ENCODE assay signal across 9 cellular contexts in genomic region chr15:78875107-78875914, GRCh38. TPM values are rescaled to one million over a fixed set of nuclear protein-coding genes. Genes with fewer than 3 reads are reported as not detected.
DNase-seq lines count a peak whose midpoint lies in the region; ATAC-seq, FAIRE-seq and TF ChIP-seq lines count a peak whose summit lies in the region.
"Had no signal": no experiment of that assay in that cellular context is flagged by ENCODE, and none has a peak within 500 bp of the region (broad histone marks: within the 10 kb centered on the region; RNA-seq: fewer than 3 reads in every experiment).

No MANE protein-coding gene starts in this region.

- no peak for DNase-seq in activated naive CD4-positive, alpha-beta T cell treated with anti-CD3 and anti-CD28 coated beads, Interleukin-2, amount 10 ng/mL, durations not matched to agents 7 days and 5 days
- DNase-seq in activated naive CD4-positive, alpha-beta T cell treated with Interleukin-2 at 50 U/mL for 16 hours, result no peak
- DNase-seq in activated naive CD8-positive, alpha-beta T cell treated with anti-CD3 and anti-CD28 coated beads, Interleukin-2, amount 50 U/mL, for 24 hours, result no peak
- DNase-seq in HepG2 (ENCODE audit: low spot score) (no peak), transverse colon (no peak), Ammon's horn (ENCODE audit: low spot score) (no peak), NCI-H2081 treated with DMSO at 0.1 percent for 48 hours (lab: John Stamatoyannopoulos, UW) (no peak)
- DNase-seq: NCI-H1092 had no signal

- no peak for ATAC-seq in activated naive CD8-positive, alpha-beta T cell treated with anti-CD3 and anti-CD28 coated beads, Interleukin-2, amount 50 U/mL, for 24 hours
- ATAC-seq in HepG2, result no peak
- ATAC-seq in HG03025 (IDR thresholded peaks at IDR 0.05; ENCODE audit: low FRiP score, unreplicated experiment), result no peak

- 66% methylated on average over 22 of the region's 22 CpGs for WGBS in HepG2 (ENCODE audit: low lambda C conversion rate)
- 50 to 53% methylated on average over 22 of the region's 22 CpGs for WGBS in transverse colon (ENCODE audit: low coverage in 1 of 2), 2 donors

- peaks cover 64% of the 10 kb centered on the region for H3K4me1 Mint-ChIP-seq in activated naive CD4-positive, alpha-beta T cell treated with anti-CD3 and anti-CD28 coated beads, Interleukin-2, amount 10 ng/mL, durations not matched to agents 7 days and 5 days
- H3K4me1 Mint-ChIP-seq in activated naive CD8-positive, alpha-beta T cell treated with anti-CD3 and anti-CD28 coated beads, Interleukin-2, amount 50 U/mL, for 24 hours, result peaks cover 72% of the 10 kb centered on the region

- CTCF ChIA-PET in activated naive CD4-positive, alpha-beta T cell treated with anti-CD3 and anti-CD28 coated beads, Interleukin-2, amount 10 ng/mL, durations not matched to agents 7 days and 5 days (lab: Charles Lee), result interaction anchor here (1.9 kb wide), 1 partner anchor 10 kb away, joined by 8 read pairs; no protein-coding TSS in a partner anchor
- CTCF ChIA-PET in HepG2 (lab: Yijun Ruan, JAX; ENCODE audit: low intra/inter-chr PET ratio, low total read pairs), result no interaction called here

- peaks cover 68% of the 10 kb centered on the region for H4K20me1 ChIP-seq in HepG2 (ENCODE audit: insufficient read depth, low read length)

- peak overlapping the region; percentile 97 for H3K4me3 Mint-ChIP-seq in activated naive CD4-positive, alpha-beta T cell treated with anti-CD3 and anti-CD28 coated beads, Interleukin-2, amount 10 ng/mL, durations not matched to agents 7 days and 5 days
- peak overlapping the region; percentile 94 for H3K4me3 Mint-ChIP-seq in activated naive CD8-positive, alpha-beta T cell treated with anti-CD3 and anti-CD28 coated beads, Interleukin-2, amount 50 U/mL, for 24 hours

- peaks cover 79% of the 10 kb centered on the region for H3K79me2 ChIP-seq in HepG2 (ENCODE audit: insufficient read depth, low read length)

- intact Hi-C loops in HepG2 (cut with micrococcal nuclease; ENCODE audit: unreplicated experiment) (no loop called here), transverse colon (cut with DNase I; ENCODE audit: low total_unique reads) (no loop called here)

- TF ChIP-seq CTCF in HepG2 (CRISPR knock-in tag; IDR thresholded peaks at IDR 0.05), result no peak
- TF ChIP-seq CTCF in transverse colon (IDR thresholded peaks at IDR 0.05), result no peak

- H3K27me3 Mint-ChIP-seq in activated naive CD4-positive, alpha-beta T cell treated with anti-CD3 and anti-CD28 coated beads, Interleukin-2, amount 10 ng/mL, durations not matched to agents 7 days and 5 days, result no peaks in the 10 kb centered on the region
- peaks cover 2% of the 10 kb centered on the region for H3K27me3 Mint-ChIP-seq in activated naive CD8-positive, alpha-beta T cell treated with anti-CD3 and anti-CD28 coated beads, Interleukin-2, amount 50 U/mL, for 24 hours

- no peak for TF ChIP-seq POLR2A in HepG2 (IDR thresholded peaks at IDR 0.05; ENCODE audit: insufficient read depth in 1 of 2, low read depth in 2 of 2, low read length in 2 of 2)
- no peak for TF ChIP-seq POLR2A in transverse colon (IDR thresholded peaks at IDR 0.05)

- no peaks in the 10 kb centered on the region for H3K9me3 Mint-ChIP-seq in activated naive CD4-positive, alpha-beta T cell treated with anti-CD3 and anti-CD28 coated beads, Interleukin-2, amount 10 ng/mL, durations not matched to agents 7 days and 5 days
- H3K9me3 Mint-ChIP-seq in activated naive CD8-positive, alpha-beta T cell treated with anti-CD3 and anti-CD28 coated beads, Interleukin-2, amount 50 U/mL, for 24 hours, result no peaks in the 10 kb centered on the region

- H3K9me3 ChIP-seq in HepG2 (ENCODE audit: low read length) (no peaks in the 10 kb centered on the region), transverse colon (no peaks in the 10 kb centered on the region)

- in situ Hi-C loops in HepG2 (cut with HindIII; ENCODE audit: extremely low pct_ligation_motif_present, low pct_unique_long_range_greater_than_20kb), result no loop called here
- in situ Hi-C loops in transverse colon (cut with MboI; ENCODE audit: low pct_ligation_motif_present in 1 of 4, low pct_unique_long_range_greater_than_20kb in 1 of 4, low sequenced_read_pairs in 3 of 4), result no loop called here

- peak overlapping the region; percentile 87 for H3K4me2 ChIP-seq in HepG2 (ENCODE audit: low read depth, low read length)

- no TSS peak for BruUV-seq in HepG2 (replicated peaks; lab: Mats Ljungman, UMichigan)

- H3K4me3 ChIP-seq in HepG2 (replicated peaks in 1 of 3; ENCODE audit: insufficient read depth in 1 of 3, low read depth in 2 of 3, low read length in 3 of 3) (peak overlapping the region; percentile 97 to 100 (median 100)), transverse colon (peak overlapping the region in 1 of 4 donors; percentile 93)

- H3K27ac ChIP-seq in HepG2 (ENCODE audit: extremely low read length, insufficient read depth, low read length), result peak overlapping the region; percentile 27
- H3K27ac ChIP-seq in transverse colon, result peak overlapping the region; percentile 98 to 100 (median 99)

- no peak overlapping the region for H2AFZ ChIP-seq in HepG2 (ENCODE audit: low read length)

- H3K9ac ChIP-seq in HepG2 (ENCODE audit: insufficient read depth, low read depth, low read length), result peak overlapping the region; percentile 100

- TF ChIP-seq EP300 in HepG2 (IDR thresholded peaks at IDR 0.05; ENCODE audit: low read depth in 2 of 2, low read length in 2 of 2), result no peak
- TF ChIP-seq EP300 in HepG2 (CRISPR knock-in tag; IDR thresholded peaks at IDR 0.05; ENCODE audit: borderline replicate concordance), result no peak
- no peak for TF ChIP-seq EP300 in transverse colon (IDR thresholded peaks at IDR 0.05; ENCODE audit: low read depth)

- POLR2A ChIA-PET in HepG2 (lab: Yijun Ruan, JAX), result no interaction called here

- H3K27me3 ChIP-seq in HepG2 (ENCODE audit: control insufficient read depth in 1 of 2, insufficient read depth in 2 of 2, low read length in 2 of 2), result peaks cover 0 to 5% of the 10 kb centered on the region in 2 experiments; a peak in 1 of 5 replicates
- no peaks in the 10 kb centered on the region for H3K27me3 ChIP-seq in transverse colon

- TF ChIP-seq RAD21 in HepG2 (CRISPR knock-in tag; IDR thresholded peaks at IDR 0.05), result no peak

- peaks cover 77% of the 10 kb centered on the region for H3K4me1 ChIP-seq in HepG2 (ENCODE audit: insufficient read depth, low read length)
- peaks cover 8 to 62% (median 53%) of the 10 kb centered on the region in 4 donors for H3K4me1 ChIP-seq in transverse colon

- no peaks in the 10 kb centered on the region; a peak in 2 of 5 replicates for H3K36me3 ChIP-seq in HepG2 (replicated peaks in 1 of 2; ENCODE audit: control insufficient read depth in 1 of 2, insufficient read depth in 2 of 2, low read length in 2 of 2)
- H3K36me3 ChIP-seq in transverse colon, result no peaks in the 10 kb centered on the region

- H3K27ac Mint-ChIP-seq in activated naive CD4-positive, alpha-beta T cell treated with anti-CD3 and anti-CD28 coated beads, Interleukin-2, amount 10 ng/mL, durations not matched to agents 7 days and 5 days, result peak overlapping the region; percentile 100
- H3K27ac Mint-ChIP-seq in activated naive CD8-positive, alpha-beta T cell treated with anti-CD3 and anti-CD28 coated beads, Interleukin-2, amount 50 U/mL, for 24 hours, result peak overlapping the region; percentile 100

- peaks cover 21% of the 10 kb centered on the region for H3K36me3 Mint-ChIP-seq in activated naive CD4-positive, alpha-beta T cell treated with anti-CD3 and anti-CD28 coated beads, Interleukin-2, amount 10 ng/mL, durations not matched to agents 7 days and 5 days
- H3K36me3 Mint-ChIP-seq in activated naive CD8-positive, alpha-beta T cell treated with anti-CD3 and anti-CD28 coated beads, Interleukin-2, amount 50 U/mL, for 24 hours (ENCODE audit: low read depth), result peaks cover 37% of the 10 kb centered on the region

- FAIRE-seq in HepG2 (lab: Jason Lieb, UNC), result no peak

TF ChIP-seq in HepG2, 621 proteins besides CTCF, POLR2A, EP300 and RAD21 (continues in another document):
- no peak for TF ChIP-seq ZNF850 (CRISPR knock-in tag; conservative IDR thresholded peaks at IDR 0.05)
- no peak for TF ChIP-seq FOXM1 (CRISPR knock-in tag; IDR thresholded peaks at IDR 0.05)
- no peak for TF ChIP-seq TERF1 (CRISPR knock-in tag; IDR thresholded peaks at IDR 0.05)

RNA-seq across cellular contexts. Expression of gene MORF4L1, which starts 2.6 kb away (rescaled TPM):
- total RNA-seq in HepG2 (2016; rRNA removed; fragmentation: Illumina TruSeq; extraction: Trizol) (218 and 361 TPM in 2 replicates), transverse colon (100 to 1,000 TPM; 149 to 330 (median 235) TPM)
- 66.4 and 72.5 TPM in 2 replicates for total RNA-seq in HepG2 (2016; cell fraction: cytosol; rRNA removed; fragmentation: Illumina TruSeq; extraction: Trizol; ENCODE audit: low read depth)
- total RNA-seq in HepG2 (2016; cell fraction: insoluble cytoplasmic fraction; rRNA removed; fragmentation: Illumina TruSeq; extraction: Trizol), result 223 and 347 TPM in 2 replicates
- 116 and 131 TPM in 2 replicates for total RNA-seq in HepG2 (2016; cell fraction: membrane; rRNA removed; fragmentation: Illumina TruSeq; extraction: Trizol)
- total RNA-seq in HepG2 (2016; cell fraction: nucleus; rRNA removed; fragmentation: Illumina TruSeq; extraction: Trizol), result 154 and 168 TPM in 2 replicates
- polyA plus RNA-seq in HepG2 (2011; rRNA removed), result 182 and 219 TPM in 2 replicates
- polyA plus RNA-seq in HepG2 (2011; cell fraction: cytosol; rRNA removed), result 86.8 and 139 TPM in 2 replicates
- 33.5 and 47.3 TPM in 2 replicates for polyA plus RNA-seq in HepG2 (2011; cell fraction: nucleus; rRNA removed)
- 278 and 287 TPM in 2 replicates for polyA plus RNA-seq in HepG2 (2012)
- polyA plus RNA-seq in HepG2 (2016; cell fraction: cytosol; fragmentation: Illumina TruSeq; extraction: Trizol; ENCODE audit: low read depth), result 106 and 118 TPM in 2 replicates
- polyA plus RNA-seq in HepG2 (2016; cell fraction: insoluble cytoplasmic fraction; fragmentation: Illumina TruSeq; extraction: Trizol; ENCODE audit: low read depth), result 520 and 546 TPM in 2 replicates
- polyA plus RNA-seq in HepG2 (2016; cell fraction: membrane; fragmentation: Illumina TruSeq; extraction: Trizol; ENCODE audit: low read depth), result 179 and 180 TPM in 2 replicates
- 220 and 225 TPM in 2 replicates for polyA plus RNA-seq in HepG2 (2016; cell fraction: nucleus; fragmentation: Illumina TruSeq; extraction: Trizol; ENCODE audit: insufficient read depth, low read depth)
- 31.6 and 63.1 TPM in 2 replicates for polyA minus RNA-seq in HepG2 (2011; rRNA and poly(A)+ RNA removed; ENCODE audit: low replicate concordance)
- polyA minus RNA-seq in HepG2 (2011; cell fraction: cytosol; rRNA and poly(A)+ RNA removed), result 79.8 and 80.8 TPM in 2 replicates
- polyA minus RNA-seq in HepG2 (2011; cell fraction: nucleus; rRNA and poly(A)+ RNA removed), result 155 and 159 TPM in 2 replicates
